Comparison of ENCODE assay signal across 8 cellular contexts in genomic region chr7:55569797-55570196, GRCh38. TPM values are rescaled to one million over a fixed set of nuclear protein-coding genes. Genes with fewer than 3 reads are reported as not detected.
A peak's percentile ranks its signal among the peaks of the same experiment; 100 is the strongest.
DNase-seq lines count a peak whose midpoint lies in the region; ATAC-seq and FAIRE-seq lines count a peak whose summit lies in the region.

No MANE protein-coding gene starts in this region.

- peak overlapping the region; percentile 91 to 95 (median 93) for H3K4me3 Mint-ChIP-seq in T-cell

- CTCF ChIA-PET in T-cell (lab: Charles Lee): interaction anchor here in 1 of 2 donors (1.1 kb wide), 1 partner anchor 36 kb away, joined by 4 read pairs; no protein-coding TSS in a partner anchor

- no peak for FAIRE-seq in urothelium cell line (lab: Jason Lieb, UNC)

- POLR2A ChIA-PET in T-cell (lab: Charles Lee): no interaction called here

- in situ Hi-C loops in HAP-1 (cut with MboI; ENCODE audit: low sequenced_read_pairs): loop anchor here (25.0 kb wide), 1 partner anchor 807 kb away; the partner anchor contains the start of gene SEC61G

- no peaks in the 10 kb centered on the region for H3K36me3 ChIP-seq in HAP-1 (replicated peaks)

- no peaks in the 10 kb centered on the region for H3K27me3 Mint-ChIP-seq in T-cell

- peaks cover 27% of the 10 kb centered on the region for H3K4me1 ChIP-seq in HAP-1

- peak overlapping the region; percentile 92 for H3K27ac Mint-ChIP-seq in T-cell

- peak in 26 of 34 experiments; percentile 17 to 60 (median 32) for DNase-seq in T-cell
- DNase-seq in left kidney (ENCODE audit: low read depth, low spot score): peak; percentile 57
- DNase-seq in mucosa of gallbladder (ENCODE audit: low spot score): no peak
- no peak for DNase-seq in HAP-1 (ENCODE audit: low spot score in 2 of 2)
- no peak for DNase-seq in urothelium cell line (ENCODE audit: low spot score)
- no peak for DNase-seq in H4 (ENCODE audit: low spot score)

- peaks cover 10% of the 10 kb centered on the region for H3K36me3 Mint-ChIP-seq in T-cell

- H3K9me3 Mint-ChIP-seq in T-cell: no peaks in the 10 kb centered on the region

- no peak overlapping the region for H3K4me3 ChIP-seq in HAP-1

- H3K4me1 Mint-ChIP-seq in T-cell: peaks cover 80 to 85% (median 80%) of the 10 kb centered on the region in 3 donors

- H3K9me3 ChIP-seq in HAP-1: no peaks in the 10 kb centered on the region; the same call in 1 of the 2 replicates

- ATAC-seq in GM18907 (IDR thresholded peaks at IDR 0.05; ENCODE audit: unreplicated experiment): peak; percentile 42
- ATAC-seq in HG02798 (IDR thresholded peaks at IDR 0.05; ENCODE audit: poor library complexity, unreplicated experiment): peak; percentile 29
- peak in 1 of 4 experiments; percentile 9 for ATAC-seq in T-cell (replicated peaks in 1 of 4)

- H3K27me3 ChIP-seq in HAP-1 (ENCODE audit: low read depth): no peaks in the 10 kb centered on the region

RNA-seq across cellular contexts. Expression of gene VOPP1, which starts 2.5 kb away (rescaled TPM):
- 100 to 1,000 TPM in 1 of 5 donors, 10 to 100 TPM in 4; 84.0 to 106 (median 94.8) TPM for total RNA-seq in T-cell
- total RNA-seq in mucosa of gallbladder: 68.2 TPM
- 148 and 152 TPM in 2 replicates for total RNA-seq in H4 (2014; rRNA removed; shearing (Covaris generic))

Comparison
In these comparisons a context has a peak if more than half of its experiments do, and no peak if none do; other contexts are left out.
1. DNase-seq: peak in T-cell (26 of 34) and left kidney (single experiment); none in mucosa of gallbladder (single experiment), HAP-1 (0 of 2), urothelium cell line (single experiment) and H4 (single experiment).